ENCODE assay signal across 25 cellular contexts in the genomic region with DNA sequence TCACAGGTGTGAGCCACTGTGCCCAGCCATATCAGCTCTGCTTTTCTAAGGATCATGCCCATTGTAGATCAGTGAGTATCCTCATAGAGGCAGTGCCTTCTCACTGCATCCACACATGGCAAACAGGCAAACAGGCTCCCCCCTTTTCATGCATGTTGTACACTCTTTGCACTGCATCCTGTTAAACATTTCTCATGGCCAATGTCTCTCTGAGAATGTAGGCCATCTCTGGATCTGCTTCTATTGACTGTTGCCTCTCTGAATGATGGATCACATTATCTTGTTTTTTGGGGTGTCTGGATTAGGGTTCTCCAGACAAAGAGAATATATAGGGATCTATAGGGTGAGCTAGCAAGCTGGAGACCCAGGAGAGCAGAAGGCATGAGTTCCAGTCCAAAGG.
"Had no signal": no experiment of that assay in that cellular context is flagged by ENCODE, and none has a peak within 500 bp of the region (broad histone marks: within the 10 kb centered on the region; RNA-seq: fewer than 3 reads in every experiment).

No MANE protein-coding gene starts in this region.

- H3K4me1 Mint-ChIP-seq: stimulated activated naive CD8-positive, alpha-beta T cell treated with anti-CD3 and anti-CD28 coated beads, Interleukin-15, amount 100 ng/mL, for 72 hours had no signal

- H3K4me2 ChIP-seq: hepatocyte had no signal

- FAIRE-seq: pancreas, small intestine had no signal

- ATAC-seq: mucosa of descending colon; naive thymus-derived CD4-positive, alpha-beta T cell; natural killer cell treated with Interleukin-12 subunit alpha and Interleukin-12 subunit beta and Interleukin-15 and Interleukin-18, amount 100 ng/mL, for 72 hours; right cardiac atrium; stimulated activated memory B cell treated with anti-CD40 and anti-IgM and Interleukin-4, amounts not matched to agents 10 μg/mL and 1 μg/mL and 100 μg/mL, for 72 hours; stimulated activated naive CD8-positive, alpha-beta T cell treated with anti-CD3 and anti-CD28 coated beads, Interleukin-15, amount 100 ng/mL, for 72 hours had no signal

- H3K36me3 ChIP-seq: left ventricle myocardium inferior, pancreas, prostate gland, sigmoid colon, tibial nerve, vagina had no signal

- H3K27ac ChIP-seq: hepatocyte, left ventricle myocardium inferior, pancreas, prostate gland, sigmoid colon, tibial nerve, vagina had no signal

- H3K4me1 ChIP-seq: left ventricle myocardium inferior, prostate gland, sigmoid colon, tibial nerve, vagina had no signal

- H2AFZ ChIP-seq: hepatocyte had no signal

- H3K27me3 ChIP-seq: hepatocyte, pancreas, sigmoid colon, tibial nerve, vagina had no signal

- DNase-seq: islet precursor cell; left ventricle myocardium inferior; midbrain; mucosa of descending colon; naive thymus-derived CD4-positive, alpha-beta T cell; pancreas; retina; right cardiac atrium; sigmoid colon; small intestine; stimulated activated CD4-positive, alpha-beta T cell treated with anti-CD3 and anti-CD28 coated beads, Interleukin-1b, Interleukin-23, amount 100 ng/mL, for 48 hours; stimulated activated CD4-positive, alpha-beta T cell treated with anti-CD3 and anti-CD28 coated beads, Interleukin-2, amount 100 ng/mL, for 48 hours; stimulated activated CD4-positive, alpha-beta T cell treated with anti-CD3 and anti-CD28 coated beads, Interleukin-4, amount 100 ng/mL, for 4 hours; stimulated activated CD8-positive, alpha-beta memory T cell treated with anti-CD3 and anti-CD28 coated beads, Interleukin-4, amount 100 ng/mL, for 48 hours; stimulated activated naive CD4-positive, alpha-beta T cell treated with Interleukin-2 at 50 U/mL for 16 hours; stimulated activated naive CD8-positive, alpha-beta T cell treated with anti-CD3 and anti-CD28 coated beads, Interleukin-15, amount 100 ng/mL, for 72 hours; substantia nigra had no signal

- H3K4me3 ChIP-seq: hepatocyte, left ventricle myocardium inferior, lung, mucosa of descending colon, pancreas, prostate gland, sigmoid colon, tibial nerve, vagina had no signal

- H3K79me2 ChIP-seq: hepatocyte had no signal

- H3K4me3 Mint-ChIP-seq: naive thymus-derived CD4-positive, alpha-beta T cell; natural killer cell treated with Interleukin-12 subunit alpha and Interleukin-12 subunit beta and Interleukin-15 and Interleukin-18, amount 100 ng/mL, for 72 hours; stimulated activated memory B cell treated with anti-CD40 and anti-IgM and Interleukin-4, amounts not matched to agents 10 μg/mL and 1 μg/mL and 100 μg/mL, for 72 hours; stimulated activated naive CD8-positive, alpha-beta T cell treated with anti-CD3 and anti-CD28 coated beads, Interleukin-15, amount 100 ng/mL, for 72 hours; type B pancreatic cell had no signal

- H3K9me3 ChIP-seq: mucosa of descending colon, pancreas, prostate gland had no signal

- H3K27me3 Mint-ChIP-seq: natural killer cell treated with Interleukin-12 subunit alpha and Interleukin-12 subunit beta and Interleukin-15 and Interleukin-18, amount 100 ng/mL, for 72 hours; stimulated activated memory B cell treated with anti-CD40 and anti-IgM and Interleukin-4, amounts not matched to agents 10 μg/mL and 1 μg/mL and 100 μg/mL, for 72 hours; stimulated activated naive CD8-positive, alpha-beta T cell treated with anti-CD3 and anti-CD28 coated beads, Interleukin-15, amount 100 ng/mL, for 72 hours; type B pancreatic cell had no signal

- H3K27ac Mint-ChIP-seq: natural killer cell treated with Interleukin-12 subunit alpha and Interleukin-12 subunit beta and Interleukin-15 and Interleukin-18, amount 100 ng/mL, for 72 hours; stimulated activated memory B cell treated with anti-CD40 and anti-IgM and Interleukin-4, amounts not matched to agents 10 μg/mL and 1 μg/mL and 100 μg/mL, for 72 hours; type B pancreatic cell had no signal
